ENCODE assay signal across 13 cellular contexts in genomic region chr6:152273002-152273401, GRCh38.
DNase-seq lines count a peak whose midpoint lies in the region; ATAC-seq and TF ChIP-seq lines count a peak whose summit lies in the region.
"Had no signal": no experiment of that assay in that cellular context is flagged by ENCODE, and none has a peak within 500 bp of the region (broad histone marks: within the 10 kb centered on the region; RNA-seq: fewer than 3 reads in every experiment).

No MANE protein-coding gene starts in this region.

- H3K27me3 ChIP-seq in left lung (no peaks in the 10 kb centered on the region), tibial artery (no peaks in the 10 kb centered on the region)
- H3K27me3 ChIP-seq: neutrophil had no signal

- H3K4me3 ChIP-seq in epithelial cell of esophagus (ENCODE audit: low read length) = no peak overlapping the region
- no peak overlapping the region for H3K4me3 ChIP-seq in left lung
- no peak overlapping the region for H3K4me3 ChIP-seq in tibial artery

- peaks cover 0 to 4% of the 10 kb centered on the region in 2 donors for H3K4me1 ChIP-seq in left lung
- peaks cover 5 to 81% (median 37%) of the 10 kb centered on the region in 4 donors for H3K4me1 ChIP-seq in tibial artery

- in situ Hi-C loops in ACHN (cut with HindIII; ENCODE audit: low pct_ligation_motif_present, low pct_unique_long_range_greater_than_20kb, low sequenced_read_pairs) = no loop called here

- peaks cover 0 to 72% of the 10 kb centered on the region in 2 donors for H3K36me3 ChIP-seq in left lung
- H3K36me3 ChIP-seq in tibial artery = peaks cover 19 to 26% (median 26%) of the 10 kb centered on the region in 3 donors

- peak; percentile 55 for DNase-seq in LoVo (ENCODE audit: low spot score)
- DNase-seq in epithelial cell of esophagus (ENCODE audit: low read depth) = peak; percentile 75
- no peak for DNase-seq in left lung
- peak in 1 of 2 donors; percentile 42 for DNase-seq in tibial artery
- DNase-seq in ACHN = no peak
- no peak for DNase-seq in NCI-H524 (lab: John Stamatoyannopoulos, UW)
- DNase-seq in cerebellar cortex (ENCODE audit: low spot score) = no peak
- DNase-seq: activated CD8-positive, alpha-beta T cell treated with anti-CD3 and anti-CD28 coated beads for 36 hours; activated naive CD8-positive, alpha-beta T cell treated with anti-CD3 and anti-CD28 coated beads for 36 hours; CD4-positive, CD25-positive, alpha-beta regulatory T cell; NCI-H2029 had no signal

- no peaks in the 10 kb centered on the region for H3K9me3 ChIP-seq in left lung
- no peaks in the 10 kb centered on the region for H3K9me3 ChIP-seq in tibial artery
- H3K9me3 ChIP-seq: neutrophil had no signal

- H3K27ac ChIP-seq in left lung = peak overlapping the region; percentile 24 to 45
- H3K27ac ChIP-seq in tibial artery = peak overlapping the region; percentile 59 to 62
- H3K27ac ChIP-seq: neutrophil had no signal

- no peak for TF ChIP-seq CTCF in epithelial cell of esophagus (IDR thresholded peaks at IDR 0.05; ENCODE audit: insufficient read depth, low read depth, low read length, missing control alignments)
- no peak for TF ChIP-seq CTCF in left lung (IDR thresholded peaks at IDR 0.05)
- no peak for TF ChIP-seq CTCF in tibial artery (IDR thresholded peaks at IDR 0.05)

- ATAC-seq in left lung = peak; percentile 63
- ATAC-seq in HG02840 (IDR thresholded peaks at IDR 0.05; ENCODE audit: low FRiP score, unreplicated experiment) = no peak
- ATAC-seq: activated CD8-positive, alpha-beta T cell treated with anti-CD3 and anti-CD28 coated beads for 36 hours had no signal

- intact Hi-C loops in left lung (cut with DNase I) = no loop called here
- intact Hi-C loops in tibial artery (cut with DNase I; ENCODE audit: low total_unique reads) = no loop called here

Comparison
In these comparisons a context has a peak if more than half of its experiments do, and no peak if none do; other contexts are left out.
1. DNase-seq: peak in LoVo (single experiment) and epithelial cell of esophagus (single experiment); none in left lung (0 of 2), ACHN (single experiment), NCI-H524 (0 of 2) and cerebellar cortex (single experiment).